Comparison of ENCODE assay signal across 8 cellular contexts in the genomic region with DNA sequence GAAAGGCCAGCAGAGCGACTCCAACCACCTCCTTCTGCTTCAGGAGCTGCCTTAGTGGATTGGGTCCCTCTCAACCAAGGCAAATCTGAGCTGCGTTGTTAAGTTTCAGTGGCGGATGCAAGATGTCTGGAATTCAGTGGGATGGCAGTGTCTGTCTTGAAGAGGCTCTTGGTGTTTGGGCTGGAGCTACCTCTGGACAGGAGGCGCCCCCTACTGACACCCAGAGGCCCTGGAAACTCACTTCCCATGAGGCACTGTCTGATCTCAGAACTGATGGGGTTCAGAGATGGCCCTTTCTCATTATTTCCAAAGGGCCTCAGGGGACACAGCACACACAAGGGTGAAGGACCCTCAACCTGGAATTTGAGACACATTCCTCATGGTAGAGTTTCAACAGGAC. TPM values are rescaled to one million over a fixed set of nuclear protein-coding genes. Genes with fewer than 3 reads are reported as not detected.
DNase-seq lines count a peak whose midpoint lies in the region; ATAC-seq and TF ChIP-seq lines count a peak whose summit lies in the region.

No MANE protein-coding gene starts in this region.

- intact Hi-C loops in naive thymus-derived CD4-positive, alpha-beta T cell (cut with micrococcal nuclease), result loop anchor here (1.0 kb wide), 6 partner anchors 50 to 308 kb away; partner anchors contain the start of genes WDR73 (in 2 of the 2) and NMB (in 1 of the 2)

- no peaks in the 10 kb centered on the region for H3K9me3 Mint-ChIP-seq in naive thymus-derived CD4-positive, alpha-beta T cell

- no peaks in the 10 kb centered on the region for H3K36me3 Mint-ChIP-seq in naive thymus-derived CD4-positive, alpha-beta T cell

- no peaks in the 10 kb centered on the region for H3K9me3 ChIP-seq in naive thymus-derived CD4-positive, alpha-beta T cell (ENCODE audit: control insufficient read depth in 2 of 3, low read length in 3 of 3)

- POLR2A ChIA-PET in naive thymus-derived CD4-positive, alpha-beta T cell (lab: Charles Lee), result no interaction called here

- peak; percentile 86 for TF ChIP-seq CTCF in epithelial cell of proximal tubule (conservative IDR thresholded peaks at IDR 0.05; ENCODE audit: low read depth, low read length)

- ATAC-seq in naive thymus-derived CD4-positive, alpha-beta T cell, result peak; percentile 74
- no peak for ATAC-seq in HG03280 (IDR thresholded peaks at IDR 0.05; ENCODE audit: unreplicated experiment)

- H3K27ac Mint-ChIP-seq in naive thymus-derived CD4-positive, alpha-beta T cell, result no peak overlapping the region

- H3K36me3 ChIP-seq in naive thymus-derived CD4-positive, alpha-beta T cell (ENCODE audit: control insufficient read depth in 2 of 3, insufficient read depth in 3 of 3, low read length in 3 of 3), result no peaks in the 10 kb centered on the region

- no peak overlapping the region for H3K4me3 Mint-ChIP-seq in naive thymus-derived CD4-positive, alpha-beta T cell

- no peak overlapping the region for H3K27ac ChIP-seq in naive thymus-derived CD4-positive, alpha-beta T cell (ENCODE audit: low read depth, low read length)

- H3K27me3 Mint-ChIP-seq in naive thymus-derived CD4-positive, alpha-beta T cell, result peaks cover 0 to 6% (median 0%) of the 10 kb centered on the region in 5 donors

- DNase-seq in SHP77 (lab: John Stamatoyannopoulos, UW), result peak; percentile 17 to 38
- no peak for DNase-seq in SHP77 treated with DMSO at 0.1 percent for 48 hours (lab: John Stamatoyannopoulos, UW)
- DNase-seq in NCI-H69 (lab: John Stamatoyannopoulos, UW), result peak; percentile 55
- DNase-seq in activated CD8-positive, alpha-beta memory T cell treated with anti-CD3 and anti-CD28 coated beads for 24 hours, result peak; percentile 78
- no peak for DNase-seq in epithelial cell of proximal tubule (ENCODE audit: low read depth)
- DNase-seq in naive thymus-derived CD4-positive, alpha-beta T cell, result peak; percentile 19 to 63 (median 49)
- peak; percentile 12 to 30 for DNase-seq in stimulated activated CD8-positive, alpha-beta memory T cell treated with anti-CD3 and anti-CD28 coated beads, Interleukin-7, amount 100 ng/mL, for 4 hours (ENCODE audit: low read depth in 2 of 2)

- H3K27me3 ChIP-seq in naive thymus-derived CD4-positive, alpha-beta T cell (ENCODE audit: control insufficient read depth in 2 of 2, insufficient read depth in 2 of 2, low read length in 2 of 2), result no peaks in the 10 kb centered on the region

- peaks cover 0 to 2% (median 0%) of the 10 kb centered on the region in 7 donors for H3K4me1 Mint-ChIP-seq in naive thymus-derived CD4-positive, alpha-beta T cell

- CTCF ChIA-PET in naive thymus-derived CD4-positive, alpha-beta T cell (lab: Charles Lee), result interaction anchor here (0.6 to 2.2 kb wide), 6 partner anchors 9 to 291 kb away, joined by 3 to 8 read pairs (median 4); partner anchors contain the start of gene WDR73

- no peaks in the 10 kb centered on the region for H3K4me1 ChIP-seq in naive thymus-derived CD4-positive, alpha-beta T cell (ENCODE audit: control insufficient read depth in 2 of 2, insufficient read depth in 2 of 2, low read length in 2 of 2)

- no peak overlapping the region for H3K4me3 ChIP-seq in epithelial cell of proximal tubule (ENCODE audit: low read depth, low read length)
- no peak overlapping the region for H3K4me3 ChIP-seq in naive thymus-derived CD4-positive, alpha-beta T cell (ENCODE audit: low read length)

RNA-seq across cellular contexts. Expression of gene SLC28A1, which starts 6.0 kb away (rescaled TPM):
- total RNA-seq in epithelial cell of proximal tubule, result not detected in 2 replicates
- total RNA-seq in naive thymus-derived CD4-positive, alpha-beta T cell, result not detected
- not detected for polyA plus RNA-seq in naive thymus-derived CD4-positive, alpha-beta T cell

Comparison
In these comparisons a context has a peak if more than half of its experiments do, and no peak if none do; other contexts are left out.
1. DNase-seq: peak in SHP77 (2 of 2), NCI-H69 (single experiment), activated CD8-positive, alpha-beta memory T cell treated with anti-CD3 and anti-CD28 coated beads for 24 hours (single experiment), naive thymus-derived CD4-positive, alpha-beta T cell (9 of 9) and stimulated activated CD8-positive, alpha-beta memory T cell treated with anti-CD3 and anti-CD28 coated beads, Interleukin-7, amount 100 ng/mL, for 4 hours (2 of 2); none in SHP77 treated with DMSO at 0.1 percent for 48 hours (single experiment) and epithelial cell of proximal tubule (single experiment).